2 cellular contexts compared by ENCODE assay signal in genomic region chr6:31844507-31844906, GRCh38.
TF ChIP-seq lines count a peak whose summit lies in the region.

No MANE protein-coding gene starts in this region.

TF ChIP-seq in HCT116, 20 proteins besides CTCF, POLR2A, EP300 and RAD21:
- no peak for TF ChIP-seq REST (IDR thresholded peaks at IDR 0.05; ENCODE audit: low read depth)
- TF ChIP-seq POLR2AphosphoS5 (IDR thresholded peaks at IDR 0.05; ENCODE audit: low read depth, low read length) = peak; percentile 18; the same call in 1 of the 2 replicates

TF ChIP-seq in H1, 55 proteins besides CTCF, POLR2A, EP300 and RAD21:
- TF ChIP-seq POLR2AphosphoS5 (IDR thresholded peaks at IDR 0.05; ENCODE audit: low read depth, low read length) = peak; percentile 28; the same call in 1 of the 2 replicates
- no peak for TF ChIP-seq RFX5 (IDR thresholded peaks at IDR 0.05; ENCODE audit: borderline replicate concordance, low read depth, low read length)
- TF ChIP-seq TAF7 (optimal IDR thresholded peaks at IDR 0.05; ENCODE audit: borderline replicate concordance, low read depth, low read length) = no peak
